ENCODE assay signal across 8 cellular contexts in the genomic region with DNA sequence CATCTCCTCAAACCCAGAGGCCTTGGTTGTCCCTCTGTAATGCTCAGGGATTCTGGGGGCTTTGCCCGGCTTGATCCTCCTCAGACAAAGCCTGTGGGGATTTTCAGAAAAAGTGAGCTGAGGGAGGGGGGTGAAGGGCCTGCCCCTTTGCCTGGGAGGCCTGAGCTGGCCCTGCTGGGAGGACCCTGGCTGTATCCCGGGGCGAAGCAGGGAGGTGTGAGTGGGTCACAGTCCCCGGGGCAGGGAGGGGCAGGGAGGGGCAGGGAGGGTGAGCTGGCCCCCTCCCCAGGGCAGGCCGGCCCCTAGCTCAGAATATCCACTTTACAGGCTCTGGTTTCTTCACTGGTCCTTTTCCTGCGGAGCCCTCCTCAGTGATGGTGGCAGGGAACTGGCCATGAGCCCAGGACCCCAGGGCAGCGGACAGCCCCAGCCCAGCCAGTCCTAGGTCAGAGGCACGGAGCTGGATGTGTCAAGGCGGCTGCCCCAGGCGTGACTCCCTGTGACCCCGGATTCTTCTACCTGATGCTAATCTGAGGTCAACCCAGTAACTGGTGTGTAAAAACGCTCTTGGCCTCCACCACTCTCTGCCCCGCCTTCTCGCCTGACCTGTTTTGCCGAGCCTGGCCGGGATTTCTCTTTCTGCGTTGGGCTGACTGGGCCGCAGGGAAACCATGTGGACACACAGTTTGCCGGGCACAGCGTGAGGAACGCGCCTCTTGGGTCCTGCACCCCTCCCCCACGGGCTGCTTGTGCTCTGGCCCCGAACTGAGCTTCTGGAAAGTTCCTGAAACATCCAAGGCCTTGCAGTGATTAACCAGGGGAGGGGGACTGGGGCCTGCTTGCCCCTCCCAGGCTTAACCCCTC. TPM values are rescaled to one million over a fixed set of nuclear protein-coding genes. Genes with fewer than 3 reads are reported as not detected.
DNase-seq lines count a peak whose midpoint lies in the region; ATAC-seq and TF ChIP-seq lines count a peak whose summit lies in the region.

No MANE protein-coding gene starts in this region.

- H3K4me1 ChIP-seq in left lung, result peaks cover 38 to 81% of the 10 kb centered on the region in 2 donors

- H3K27me3 Mint-ChIP-seq in central memory CD8-positive, alpha-beta T cell, result no peaks in the 10 kb centered on the region

- no peaks in the 10 kb centered on the region for H3K9me3 ChIP-seq in left lung

- peak overlapping the region; percentile 39 to 74 for H3K27ac ChIP-seq in left lung
- peak overlapping the region; percentile 26 for H3K27ac ChIP-seq in substantia nigra (ENCODE audit: low read depth, low read length, poor library complexity, severe bottlenecking)

- DNase-seq in LNCaP clone FGC (ENCODE audit: low read depth) (peak; percentile 95), left lung (peak in 1 of 2 donors; percentile 75), substantia nigra (lab: John Stamatoyannopoulos, UW) (peak in 29 of 49 donors; percentile 13 to 95 (median 55)), AML-193 (lab: John Stamatoyannopoulos, UW) (no peak), pons (ENCODE audit: low spot score) (no peak), glomerular visceral epithelial cell (ENCODE audit: extremely low spot score) (no peak)
- no peak for DNase-seq in central memory CD8-positive, alpha-beta T cell (ENCODE audit: low spot score in 2 of 2)

- no peaks in the 10 kb centered on the region for H3K36me3 ChIP-seq in left lung

- no peak overlapping the region for H3K4me3 ChIP-seq in LNCaP clone FGC (ENCODE audit: low read depth, low read length)
- H3K4me3 ChIP-seq in left lung, result no peak overlapping the region

- no peaks in the 10 kb centered on the region for H3K9me3 Mint-ChIP-seq in central memory CD8-positive, alpha-beta T cell

- H3K27ac Mint-ChIP-seq in central memory CD8-positive, alpha-beta T cell (ENCODE audit: low read depth), result peak overlapping the region; percentile 44

- ATAC-seq in central memory CD8-positive, alpha-beta T cell (replicated peaks; ENCODE audit: extremely low read depth, poor library complexity, severe bottlenecking), result no peak
- ATAC-seq in left lung, result peak; percentile 51
- no peak for ATAC-seq in GM19324 (IDR thresholded peaks at IDR 0.05; ENCODE audit: low FRiP score, unreplicated experiment)

- H3K27me3 ChIP-seq in left lung, result no peaks in the 10 kb centered on the region

- intact Hi-C loops in left lung (cut with DNase I), result no loop called here

- H3K4me3 Mint-ChIP-seq in central memory CD8-positive, alpha-beta T cell, result no peak overlapping the region

- H3K36me3 Mint-ChIP-seq in central memory CD8-positive, alpha-beta T cell (ENCODE audit: insufficient read depth), result peaks cover 7% of the 10 kb centered on the region

- H3K4me1 Mint-ChIP-seq in central memory CD8-positive, alpha-beta T cell, result peaks cover 25% of the 10 kb centered on the region

- no peak for TF ChIP-seq CTCF in LNCaP clone FGC (IDR thresholded peaks at IDR 0.05; ENCODE audit: control insufficient read depth, extremely low read depth, insufficient read depth)
- TF ChIP-seq CTCF in left lung (IDR thresholded peaks at IDR 0.05), result no peak

RNA-seq across cellular contexts. Expression of gene FASN, which starts 5.8 kb away (rescaled TPM):
- total RNA-seq in left lung, result 100 to 1,000 TPM; 288 to 550 TPM

RNA-seq across cellular contexts. Expression of gene DUS1L, which starts 38.2 kb away (rescaled TPM):
- total RNA-seq in left lung, result 100 to 1,000 TPM; 102 to 103 TPM

RNA-seq across cellular contexts. Expression of gene GPS1, which starts 52.1 kb away (rescaled TPM):
- 100 to 1,000 TPM in 1 of 2 donors, 10 to 100 TPM in 1; 75.3 to 101 TPM for total RNA-seq in left lung

RNA-seq across cellular contexts. Expression of gene RFNG, which starts 52.2 kb away (rescaled TPM):
- 10 to 100 TPM; 29.3 to 44.9 TPM for total RNA-seq in left lung

Comparison
In these comparisons a context has a peak if more than half of its experiments do, and no peak if none do; other contexts are left out.
1. DNase-seq: peak in LNCaP clone FGC (single experiment) and substantia nigra (29 of 49); none in central memory CD8-positive, alpha-beta T cell (0 of 2), AML-193 (0 of 2), pons (single experiment) and glomerular visceral epithelial cell (single experiment).